14 cellular contexts compared by ENCODE assay signal in genomic region chr3:40044487-40044886, GRCh38.
A peak's percentile ranks its signal among the peaks of the same experiment; 100 is the strongest.
DNase-seq lines count a peak whose midpoint lies in the region; ATAC-seq and TF ChIP-seq lines count a peak whose summit lies in the region.
"Had no signal": no experiment of that assay in that cellular context is flagged by ENCODE, and none has a peak within 500 bp of the region (broad histone marks: within the 10 kb centered on the region; RNA-seq: fewer than 3 reads in every experiment).

No MANE protein-coding gene starts in this region.

- no peak overlapping the region for H3K4me3 ChIP-seq in epithelial cell of esophagus (ENCODE audit: low read length)
- H3K4me3 ChIP-seq in heart left ventricle: no peak overlapping the region
- no peak overlapping the region for H3K4me3 ChIP-seq in Karpas-422 (ENCODE audit: low read length)
- H3K4me3 ChIP-seq: stomach had no signal

- H3K27ac ChIP-seq in heart left ventricle (no peak overlapping the region), Karpas-422 (ENCODE audit: low read length) (no peak overlapping the region)
- H3K27ac ChIP-seq: stomach had no signal

- H3K4me1 ChIP-seq in heart left ventricle (no peaks in the 10 kb centered on the region), Karpas-422 (ENCODE audit: low read length) (peaks cover 13% of the 10 kb centered on the region)
- H3K4me1 ChIP-seq: stomach had no signal

- H3K27me3 ChIP-seq in heart left ventricle (no peaks in the 10 kb centered on the region), Karpas-422 (ENCODE audit: low read length) (no peaks in the 10 kb centered on the region)
- H3K27me3 ChIP-seq: stomach had no signal

- intact Hi-C loops in heart left ventricle (cut with DNase I): no loop called here

- H3K36me3 ChIP-seq in heart left ventricle: no peaks in the 10 kb centered on the region
- peaks cover 35% of the 10 kb centered on the region for H3K36me3 ChIP-seq in Karpas-422 (ENCODE audit: insufficient read depth, low read length)

- no peak overlapping the region for H3K9ac ChIP-seq in Karpas-422 (ENCODE audit: low read length)

- peaks cover 3% of the 10 kb centered on the region for H3K79me2 ChIP-seq in Karpas-422 (ENCODE audit: low read length)

- peaks cover 0 to 9% (median 0%) of the 10 kb centered on the region in 12 donors for H3K9me3 ChIP-seq in heart left ventricle
- H3K9me3 ChIP-seq in Karpas-422 (ENCODE audit: low read length): no peaks in the 10 kb centered on the region

- TF ChIP-seq POLR2A in heart left ventricle (IDR thresholded peaks at IDR 0.05): no peak

- ATAC-seq in omental fat pad (ENCODE audit: low FRiP score) (peak; percentile 73), GM21360 (IDR thresholded peaks at IDR 0.05; ENCODE audit: unreplicated experiment) (no peak), heart left ventricle (no peak)
- ATAC-seq: right cardiac atrium had no signal

- WGBS in heart left ventricle, 4 donors: 87 to 92% (median 90%) methylated on average over 5 of the region's 5 CpGs

- DNase-seq in EL (peak; percentile 98), RKO (ENCODE audit: low spot score) (peak; percentile 9), epithelial cell of esophagus (ENCODE audit: low read depth) (peak; percentile 99), omental fat pad (ENCODE audit: low spot score) (no peak), middle frontal gyrus (ENCODE audit: extremely low spot score, low spot score) (no peak), heart left ventricle (no peak), Karpas-422 (no peak)
- DNase-seq: activated naive CD4-positive, alpha-beta T cell treated with anti-CD3 and anti-CD28 coated beads, Interleukin-2, amount 10 ng/mL, durations not matched to agents 7 days and 5 days; CD4-positive, CD25-positive, alpha-beta regulatory T cell; cortex of kidney; H7; stomach had no signal

- TF ChIP-seq CTCF in epithelial cell of esophagus (IDR thresholded peaks at IDR 0.05; ENCODE audit: insufficient read depth, low read depth, low read length, missing control alignments): no peak
- TF ChIP-seq CTCF in omental fat pad (IDR thresholded peaks at IDR 0.05): no peak
- no peak for TF ChIP-seq CTCF in heart left ventricle (IDR thresholded peaks at IDR 0.05)

- H2AFZ ChIP-seq in Karpas-422 (ENCODE audit: low read length): no peak overlapping the region

- no peaks in the 10 kb centered on the region for H4K20me1 ChIP-seq in Karpas-422 (ENCODE audit: insufficient read depth, low read depth, low read length)

- H3K9me2 ChIP-seq in Karpas-422 (replicated peaks; ENCODE audit: insufficient read depth, low read length): no peaks in the 10 kb centered on the region

- no peak overlapping the region for H3K4me2 ChIP-seq in Karpas-422 (ENCODE audit: low read depth, low read length, poor library complexity, severe bottlenecking)

Comparison
In these comparisons a context has a peak if more than half of its experiments do, and no peak if none do; other contexts are left out.
1. DNase-seq: peak in EL (single experiment), RKO (single experiment) and epithelial cell of esophagus (single experiment); none in omental fat pad (single experiment), middle frontal gyrus (single experiment), heart left ventricle (0 of 5) and Karpas-422 (single experiment).